17 cellular contexts compared by ENCODE assay signal in the genomic region with DNA sequence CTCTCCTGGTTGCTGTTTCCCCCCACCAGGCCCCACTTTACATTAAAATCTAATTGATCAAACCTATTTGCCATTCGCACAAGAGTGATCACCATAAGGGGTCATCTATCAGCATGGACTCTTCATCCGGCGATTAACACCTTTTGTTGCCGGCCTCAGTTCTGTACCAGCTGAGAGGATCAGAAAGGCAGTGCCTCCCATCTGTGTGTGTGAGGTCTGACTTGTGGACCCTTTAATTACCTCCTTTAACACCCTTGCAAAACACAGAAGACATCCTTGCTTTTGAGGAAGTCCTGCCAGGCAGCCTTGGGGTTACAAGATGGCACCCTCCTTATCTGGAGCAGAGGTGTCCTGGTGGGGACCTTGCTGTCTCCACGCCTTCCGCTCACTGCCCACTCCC.
"Had no signal": no experiment of that assay in that cellular context is flagged by ENCODE, and none has a peak within 500 bp of the region (broad histone marks: within the 10 kb centered on the region; RNA-seq: fewer than 3 reads in every experiment).

No MANE protein-coding gene starts in this region.

- H2AFZ ChIP-seq: hepatocyte, parathyroid adenoma had no signal

- H3K27me3 ChIP-seq: foreskin keratinocyte, hepatocyte, right atrium auricular region had no signal

- H3K27ac Mint-ChIP-seq: dendritic cell treated with granulocyte-macrophage colony-stimulating factor and Interleukin-4, amounts not matched to agents 40 ng/mL and 50 ng/mL, for 4 days; effector memory CD8-positive, alpha-beta T cell; memory B cell; natural killer cell treated with Interleukin-12 subunit alpha and Interleukin-12 subunit beta and Interleukin-15 and Interleukin-18, amount 100 ng/mL, for 72 hours had no signal

- DNase-seq: effector memory CD8-positive, alpha-beta T cell; foreskin keratinocyte; kidney; left cardiac atrium; left ventricle myocardium inferior; lower lobe of right lung; midbrain; sigmoid colon; stimulated activated naive CD4-positive, alpha-beta T cell; stomach had no signal

- H3K36me3 Mint-ChIP-seq: memory B cell; natural killer cell treated with Interleukin-12 subunit alpha and Interleukin-12 subunit beta and Interleukin-15 and Interleukin-18, amount 100 ng/mL, for 72 hours had no signal

- H3K9me3 Mint-ChIP-seq: dendritic cell treated with granulocyte-macrophage colony-stimulating factor and Interleukin-4, amounts not matched to agents 40 ng/mL and 50 ng/mL, for 4 days; effector memory CD8-positive, alpha-beta T cell; natural killer cell treated with Interleukin-12 subunit alpha and Interleukin-12 subunit beta and Interleukin-15 and Interleukin-18, amount 100 ng/mL, for 72 hours had no signal

- ATAC-seq: effector memory CD8-positive, alpha-beta T cell; foreskin keratinocyte; left cardiac atrium; lower lobe of right lung; natural killer cell treated with Interleukin-12 subunit alpha and Interleukin-12 subunit beta and Interleukin-15 and Interleukin-18, amount 100 ng/mL, for 72 hours had no signal

- H3K4me3 Mint-ChIP-seq: dendritic cell treated with granulocyte-macrophage colony-stimulating factor and Interleukin-4, amounts not matched to agents 40 ng/mL and 50 ng/mL, for 4 days; effector memory CD8-positive, alpha-beta T cell; memory B cell; natural killer cell treated with Interleukin-12 subunit alpha and Interleukin-12 subunit beta and Interleukin-15 and Interleukin-18, amount 100 ng/mL, for 72 hours had no signal

- H3K4me3 ChIP-seq: hepatocyte, left ventricle myocardium inferior, lower lobe of right lung, right atrium auricular region, sigmoid colon, skin epidermis, stomach had no signal

- H3K4me1 Mint-ChIP-seq: memory B cell had no signal

- H3K4me2 ChIP-seq: hepatocyte had no signal

- H3K36me3 ChIP-seq: left ventricle myocardium inferior, lower lobe of right lung, right atrium auricular region, sigmoid colon, stomach had no signal

- H3K9me3 ChIP-seq: left ventricle myocardium inferior, lower lobe of right lung, right atrium auricular region, sigmoid colon, stomach had no signal

- H3K27ac ChIP-seq: foreskin keratinocyte, hepatocyte, left ventricle myocardium inferior, lower lobe of right lung, parathyroid adenoma, right atrium auricular region, sigmoid colon, skin epidermis, stomach had no signal

- H3K79me2 ChIP-seq: hepatocyte, parathyroid adenoma had no signal

- H3K9ac ChIP-seq: parathyroid adenoma had no signal

- H3K4me1 ChIP-seq: foreskin keratinocyte, left ventricle myocardium inferior, parathyroid adenoma, right atrium auricular region, sigmoid colon had no signal
